Comparison of ENCODE assay signal across 1 cellular context in genomic region chr15:44705981-44706380, GRCh38.
TF ChIP-seq lines count a peak whose summit lies in the region.

No MANE protein-coding gene starts in this region.

TF ChIP-seq in HepG2, 621 proteins besides CTCF, POLR2A, EP300 and RAD21:
- no peak for TF ChIP-seq MIER3 (CRISPR knock-in tag; IDR thresholded peaks at IDR 0.05; ENCODE audit: borderline replicate concordance)
- no peak for TF ChIP-seq ZC3H4 (CRISPR knock-in tag; IDR thresholded peaks at IDR 0.05; ENCODE audit: borderline replicate concordance)
- TF ChIP-seq ZNF142 (CRISPR knock-in tag; IDR thresholded peaks at IDR 0.05) = no peak
- peak; percentile 21; the same call in 1 of the 2 replicates for TF ChIP-seq BCL6 (CRISPR knock-in tag; IDR thresholded peaks at IDR 0.05)
- 0 out of 2 replicates have a peak, but pooled peaks have one; percentile 12 for TF ChIP-seq ATF7 (IDR thresholded peaks at IDR 0.05)
- TF ChIP-seq ATF7 (CRISPR knock-in tag; IDR thresholded peaks at IDR 0.05) = no peak
